ENCODE assay signal across 17 cellular contexts in genomic region chr5:100860407-100860806, GRCh38. TPM values are rescaled to one million over a fixed set of nuclear protein-coding genes. Genes with fewer than 3 reads are reported as not detected.
DNase-seq lines count a peak whose midpoint lies in the region; ATAC-seq and TF ChIP-seq lines count a peak whose summit lies in the region.
"Had no signal": no experiment of that assay in that cellular context is flagged by ENCODE, and none has a peak within 500 bp of the region (broad histone marks: within the 10 kb centered on the region; RNA-seq: fewer than 3 reads in every experiment).

No MANE protein-coding gene starts in this region.

- no peaks in the 10 kb centered on the region for H3K36me3 ChIP-seq in testis (ENCODE audit: low read depth, missing control alignments)

- intact Hi-C loops in activated CD4-positive, alpha-beta T cell treated with anti-CD3 and anti-CD28 coated beads, Interleukin-2, amount 10 ng/mL, durations not matched to agents 24 days and 14 days (cut with micrococcal nuclease), result loop anchor here (2.0 kb wide), 1 partner anchor 34 kb away; no protein-coding TSS in a partner anchor
- intact Hi-C loops in testis (cut with DNase I; ENCODE audit: low total_unique reads), result no loop called here

- H3K4me3 ChIP-seq in testis, result no peak overlapping the region
- H3K4me3 ChIP-seq: A549 had no signal

- ATAC-seq in GM21381 (IDR thresholded peaks at IDR 0.05; ENCODE audit: unreplicated experiment) (peak; percentile 65), HG03196 (IDR thresholded peaks at IDR 0.05; ENCODE audit: unreplicated experiment) (peak; percentile 42)
- ATAC-seq in central memory CD8-positive, alpha-beta T cell (replicated peaks; ENCODE audit: extremely low read depth, poor library complexity, severe bottlenecking), result no peak
- ATAC-seq: A549 had no signal

- H3K4me1 ChIP-seq in testis, result no peaks in the 10 kb centered on the region
- H3K4me1 ChIP-seq: A549 had no signal

- no peak overlapping the region for H3K27ac ChIP-seq in testis
- H3K27ac ChIP-seq: A549 had no signal

- no peaks in the 10 kb centered on the region for H3K27me3 Mint-ChIP-seq in activated CD4-positive, alpha-beta T cell treated with anti-CD3 and anti-CD28 coated beads, Interleukin-2, amount 10 ng/mL, durations not matched to agents 24 days and 14 days
- no peaks in the 10 kb centered on the region for H3K27me3 Mint-ChIP-seq in central memory CD8-positive, alpha-beta T cell
- H3K27me3 Mint-ChIP-seq: progenitor cell of endocrine pancreas had no signal

- peaks cover 44% of the 10 kb centered on the region for H3K4me1 Mint-ChIP-seq in activated CD4-positive, alpha-beta T cell treated with anti-CD3 and anti-CD28 coated beads, Interleukin-2, amount 10 ng/mL, durations not matched to agents 24 days and 14 days
- peaks cover 56% of the 10 kb centered on the region for H3K4me1 Mint-ChIP-seq in central memory CD8-positive, alpha-beta T cell

- TF ChIP-seq CTCF in testis (IDR thresholded peaks at IDR 0.05), result no peak

- H3K4me3 Mint-ChIP-seq in activated CD4-positive, alpha-beta T cell treated with anti-CD3 and anti-CD28 coated beads, Interleukin-2, amount 10 ng/mL, durations not matched to agents 24 days and 14 days, result peak overlapping the region; percentile 27
- H3K4me3 Mint-ChIP-seq in central memory CD8-positive, alpha-beta T cell, result no peak overlapping the region

- H3K27me3 ChIP-seq in testis, result no peaks in the 10 kb centered on the region

- DNase-seq in activated CD4-positive, alpha-beta T cell treated with anti-CD3 and anti-CD28 coated beads, Interleukin-2, amount 10 ng/mL, durations not matched to agents 24 days and 14 days, result no peak
- no peak for DNase-seq in activated CD4-positive, alpha-beta T cell treated with anti-CD3 and anti-CD28 coated beads, Interleukin-2, amount 50 U/mL, for 4 hours
- no peak for DNase-seq in central memory CD8-positive, alpha-beta T cell (ENCODE audit: low spot score in 2 of 2)
- no peak for DNase-seq in NCI-H2171 (lab: John Stamatoyannopoulos, UW)
- no peak for DNase-seq in NCI-H345 treated with DMSO at 0.1 percent for 48 hours (lab: John Stamatoyannopoulos, UW; ENCODE audit: unreplicated experiment)
- DNase-seq in testis, result no peak
- DNase-seq: DMS 273 treated with DMSO at 0.1 percent for 48 hours; hippocampal formation; IMR-90; mammary epithelial cell; NCI-H1694 treated with DMSO at 0.1 percent for 48 hours; stimulated activated CD4-positive, alpha-beta T cell treated with anti-CD3 and anti-CD28 coated beads, Interleukin-4, amount 100 ng/mL, for 24 hours; substantia nigra had no signal

- H3K27ac Mint-ChIP-seq in activated CD4-positive, alpha-beta T cell treated with anti-CD3 and anti-CD28 coated beads, Interleukin-2, amount 10 ng/mL, durations not matched to agents 24 days and 14 days, result peak overlapping the region; percentile 88
- H3K27ac Mint-ChIP-seq in central memory CD8-positive, alpha-beta T cell (ENCODE audit: low read depth), result peak overlapping the region; percentile 46
- H3K27ac Mint-ChIP-seq: progenitor cell of endocrine pancreas had no signal

- peaks cover 52% of the 10 kb centered on the region for H3K36me3 Mint-ChIP-seq in activated CD4-positive, alpha-beta T cell treated with anti-CD3 and anti-CD28 coated beads, Interleukin-2, amount 10 ng/mL, durations not matched to agents 24 days and 14 days (ENCODE audit: low read depth)
- peaks cover 26% of the 10 kb centered on the region for H3K36me3 Mint-ChIP-seq in central memory CD8-positive, alpha-beta T cell (ENCODE audit: insufficient read depth)

- no peaks in the 10 kb centered on the region for H3K9me3 ChIP-seq in testis
- H3K9me3 ChIP-seq: A549 had no signal

- 93 to 95% methylated on average over 1 of the region's 1 CpG for WGBS in testis, 2 donors

- H3K9me3 Mint-ChIP-seq in activated CD4-positive, alpha-beta T cell treated with anti-CD3 and anti-CD28 coated beads, Interleukin-2, amount 10 ng/mL, durations not matched to agents 24 days and 14 days, result peaks cover 13% of the 10 kb centered on the region
- no peaks in the 10 kb centered on the region for H3K9me3 Mint-ChIP-seq in central memory CD8-positive, alpha-beta T cell

- TF ChIP-seq POLR2A in testis (IDR thresholded peaks at IDR 0.05), result no peak

RNA-seq across cellular contexts. Expression of gene ST8SIA4, which starts 42.7 kb away (rescaled TPM):
- 61.3 and 62.3 TPM in 2 replicates for total RNA-seq in activated CD4-positive, alpha-beta T cell treated with anti-CD3 and anti-CD28 coated beads, Interleukin-2, amount 10 ng/mL, durations not matched to agents 24 days and 14 days
- total RNA-seq in testis, result under 1 TPM; 0.39 to 0.93 TPM
- polyA plus RNA-seq in testis (ENCODE audit: insufficient read depth, low read depth, low replicate concordance), result 0.94 TPM
- polyA plus RNA-seq: mammary epithelial cell had no signal

Comparison
In these comparisons a context has a peak if more than half of its experiments do, and no peak if none do; other contexts are left out.
1. RNA of gene ST8SIA4, which starts 42.7 kb away (total RNA-seq): 61.3 to 62.3 TPM in activated CD4-positive, alpha-beta T cell treated with anti-CD3 and anti-CD28 coated beads, Interleukin-2, amount 10 ng/mL, durations not matched to agents 24 days and 14 days; 0.39 to 0.93 TPM in testis; every median in the first group is over 10 times any median in the second.